10 cellular contexts compared by ENCODE assay signal in genomic region chr14:22464422-22465142, GRCh38.
DNase-seq lines count a peak whose midpoint lies in the region; ATAC-seq and TF ChIP-seq lines count a peak whose summit lies in the region.
"Had no signal": no experiment of that assay in that cellular context is flagged by ENCODE, and none has a peak within 500 bp of the region (broad histone marks: within the 10 kb centered on the region; RNA-seq: fewer than 3 reads in every experiment).

No MANE protein-coding gene starts in this region.

- H3K36me3 Mint-ChIP-seq in activated B cell treated with CpG ODN at 0.5 μM for 24 hours (ENCODE audit: low read depth) (no peaks in the 10 kb centered on the region), osteocyte (ENCODE audit: unreplicated experiment) (no peaks in the 10 kb centered on the region)

- ATAC-seq in GM18861 (IDR thresholded peaks at IDR 0.05; ENCODE audit: unreplicated experiment), result peak; percentile 65
- peak; percentile 61 for ATAC-seq in GM21390 (IDR thresholded peaks at IDR 0.05; ENCODE audit: unreplicated experiment)
- ATAC-seq in HG03064 (IDR thresholded peaks at IDR 0.05; ENCODE audit: low read depth, unreplicated experiment), result peak; percentile 64
- ATAC-seq in activated B cell treated with CpG ODN at 0.5 μM for 24 hours (ENCODE audit: low read depth), result peak; percentile 47

- intact Hi-C loops in activated B cell treated with CpG ODN at 0.5 μM for 24 hours (cut with micrococcal nuclease), result loop anchor here (1.0 to 5.0 kb wide), 3 partner anchors 8 to 42 kb away; no protein-coding TSS in a partner anchor

- H3K27ac Mint-ChIP-seq in activated B cell treated with CpG ODN at 0.5 μM for 24 hours (peak overlapping the region; percentile 70), osteocyte (ENCODE audit: unreplicated experiment) (no peak overlapping the region)
- H3K27ac Mint-ChIP-seq: nephron progenitor cell had no signal

- peaks cover 57% of the 10 kb centered on the region for H3K4me1 Mint-ChIP-seq in activated B cell treated with CpG ODN at 0.5 μM for 24 hours
- H3K4me1 Mint-ChIP-seq in osteocyte (ENCODE audit: unreplicated experiment), result peaks cover 5% of the 10 kb centered on the region

- CTCF ChIA-PET in activated B cell treated with CpG ODN at 0.5 μM for 24 hours (lab: Charles Lee), result interaction anchor here (1.1 to 2.4 kb wide), 5 partner anchors 16 to 92 kb away, joined by 3 to 7 read pairs (median 5); no protein-coding TSS in a partner anchor

- H3K9me3 Mint-ChIP-seq in activated B cell treated with CpG ODN at 0.5 μM for 24 hours, result no peaks in the 10 kb centered on the region
- no peaks in the 10 kb centered on the region for H3K9me3 Mint-ChIP-seq in osteocyte (ENCODE audit: unreplicated experiment)
- H3K9me3 Mint-ChIP-seq: nephron progenitor cell had no signal

- TF ChIP-seq CTCF in activated B cell treated with CpG ODN at 0.5 μM for 24 hours (IDR thresholded peaks at IDR 0.05) (no peak), osteocyte (IDR thresholded peaks at IDR 0.05) (no peak)

- H3K27me3 Mint-ChIP-seq in activated B cell treated with CpG ODN at 0.5 μM for 24 hours (no peaks in the 10 kb centered on the region), osteocyte (ENCODE audit: unreplicated experiment) (no peaks in the 10 kb centered on the region)

- POLR2A ChIA-PET in activated B cell treated with CpG ODN at 0.5 μM for 24 hours (lab: Charles Lee), result interaction anchor here (0.7 to 2.2 kb wide), 9 partner anchors 13 to 92 kb away, joined by 3 to 11 read pairs (median 5); no protein-coding TSS in a partner anchor

- H3K4me3 Mint-ChIP-seq in activated B cell treated with CpG ODN at 0.5 μM for 24 hours, result peak overlapping the region; percentile 4
- no peak overlapping the region for H3K4me3 Mint-ChIP-seq in osteocyte (ENCODE audit: unreplicated experiment)
- H3K4me3 Mint-ChIP-seq: nephron progenitor cell had no signal

- DNase-seq in activated B cell treated with CpG ODN at 0.5 μM for 24 hours (no peak), DMS114 treated with DMSO at 0.1 percent for 48 hours (lab: John Stamatoyannopoulos, UW; ENCODE audit: unreplicated experiment) (no peak), KG1 (lab: John Stamatoyannopoulos, UW) (no peak), osteocyte (ENCODE audit: extremely low spot score, unreplicated experiment) (no peak)
- DNase-seq in NK-92 treated with Interleukin-12 subunit alpha and Interleukin-12 subunit beta, amount 100 ng/mL, for 24 hours (lab: John Stamatoyannopoulos, UW), result no peak
- DNase-seq: NCI-H187, nephron progenitor cell had no signal
